ENCODE assay signal across 7 cellular contexts in the genomic region with DNA sequence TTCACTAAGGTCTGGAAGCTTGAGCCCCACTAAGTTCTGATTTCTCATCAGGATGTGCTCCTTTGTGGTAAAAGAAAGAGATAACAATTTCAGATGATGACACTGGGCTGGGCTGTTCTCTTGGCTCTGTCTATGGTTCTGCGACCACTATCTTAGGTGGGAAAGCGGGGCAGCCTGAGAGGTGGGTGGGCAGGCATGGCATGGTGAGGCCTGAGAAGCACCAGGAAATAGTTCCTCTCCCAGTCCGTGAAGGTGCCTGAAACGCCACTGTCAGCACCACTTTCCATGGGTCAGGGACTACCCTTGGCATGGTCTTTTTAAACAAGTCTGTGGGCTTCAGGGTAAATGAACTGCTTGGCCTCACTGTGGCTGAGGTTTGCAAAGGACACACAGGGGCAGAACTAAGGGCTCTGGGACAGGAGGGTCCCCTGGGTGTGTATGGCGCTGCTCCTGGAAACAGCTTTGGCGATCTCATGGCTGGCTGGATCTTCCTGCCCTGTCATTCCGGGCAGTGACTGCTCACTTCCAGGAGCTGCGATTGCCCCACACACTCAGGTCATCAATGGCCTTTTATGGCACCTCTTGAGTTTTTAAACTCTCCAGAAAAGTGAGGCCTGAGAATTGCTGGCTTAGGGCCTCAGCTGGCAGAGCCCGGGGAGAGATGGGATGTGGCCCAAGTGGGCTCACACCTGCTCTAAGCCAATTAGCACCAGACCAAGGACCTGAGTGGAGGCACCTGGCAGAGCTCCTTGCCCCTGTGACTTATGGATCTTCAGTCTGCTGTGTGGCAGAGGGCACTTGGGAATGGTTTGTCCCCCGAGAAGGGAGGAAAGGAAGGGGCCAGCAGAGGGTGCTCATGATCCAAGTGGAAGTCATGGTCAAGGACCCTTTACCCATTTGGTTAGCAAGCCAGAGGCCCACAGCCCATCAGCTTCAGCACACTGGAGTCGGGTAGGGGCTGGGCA. TPM values are rescaled to one million over a fixed set of nuclear protein-coding genes. Genes with fewer than 3 reads are reported as not detected.
A peak's percentile ranks its signal among the peaks of the same experiment; 100 is the strongest.
DNase-seq lines count a peak whose midpoint lies in the region; ATAC-seq and TF ChIP-seq lines count a peak whose summit lies in the region.

No MANE protein-coding gene starts in this region.

- H3K4me3 ChIP-seq in DOHH2 (ENCODE audit: low read length): no peak overlapping the region
- H3K4me3 ChIP-seq in Karpas-422 (ENCODE audit: low read length): no peak overlapping the region

- no peak overlapping the region for H3K4me3 Mint-ChIP-seq in activated CD8-positive, alpha-beta memory T cell treated with anti-CD3 and anti-CD28 coated beads, Interleukin-2, amount 10 ng/mL, durations not matched to agents 7 days and 5 days

- no peaks in the 10 kb centered on the region for H4K20me1 ChIP-seq in DOHH2 (ENCODE audit: control insufficient read depth, insufficient read depth, low read depth, low read length)
- H4K20me1 ChIP-seq in Karpas-422 (ENCODE audit: insufficient read depth, low read depth, low read length): no peaks in the 10 kb centered on the region

- no peaks in the 10 kb centered on the region for H3K36me3 Mint-ChIP-seq in activated CD8-positive, alpha-beta memory T cell treated with anti-CD3 and anti-CD28 coated beads, Interleukin-2, amount 10 ng/mL, durations not matched to agents 7 days and 5 days

- H3K9ac ChIP-seq in Karpas-422 (ENCODE audit: low read length): no peak overlapping the region

- no peaks in the 10 kb centered on the region for H3K27me3 Mint-ChIP-seq in activated CD8-positive, alpha-beta memory T cell treated with anti-CD3 and anti-CD28 coated beads, Interleukin-2, amount 10 ng/mL, durations not matched to agents 7 days and 5 days

- H3F3A ChIP-seq in DOHH2 (ENCODE audit: control insufficient read depth, insufficient read depth): no peaks in the 10 kb centered on the region

- H3K4me1 ChIP-seq in DOHH2 (ENCODE audit: control insufficient read depth, low read length) (peaks cover 18% of the 10 kb centered on the region), Karpas-422 (ENCODE audit: low read length) (no peaks in the 10 kb centered on the region)

- no peak for ATAC-seq in activated CD8-positive, alpha-beta memory T cell treated with anti-CD3 and anti-CD28 coated beads, Interleukin-2, amount 10 ng/mL, durations not matched to agents 7 days and 5 days

- H3K9me3 ChIP-seq in DOHH2 (ENCODE audit: control insufficient read depth, insufficient read depth, low read length) (no peaks in the 10 kb centered on the region), Karpas-422 (ENCODE audit: low read length) (no peaks in the 10 kb centered on the region)

- H3K4me1 Mint-ChIP-seq in activated CD8-positive, alpha-beta memory T cell treated with anti-CD3 and anti-CD28 coated beads, Interleukin-2, amount 10 ng/mL, durations not matched to agents 7 days and 5 days: peaks cover 11% of the 10 kb centered on the region

- H3K36me3 ChIP-seq in DOHH2 (ENCODE audit: control insufficient read depth, low read length) (no peaks in the 10 kb centered on the region), Karpas-422 (ENCODE audit: insufficient read depth, low read length) (no peaks in the 10 kb centered on the region)

- no peaks in the 10 kb centered on the region for H3K9me3 Mint-ChIP-seq in activated CD8-positive, alpha-beta memory T cell treated with anti-CD3 and anti-CD28 coated beads, Interleukin-2, amount 10 ng/mL, durations not matched to agents 7 days and 5 days (ENCODE audit: low read depth)

- no peaks in the 10 kb centered on the region for H3K27me3 ChIP-seq in DOHH2 (ENCODE audit: control insufficient read depth, low read length)
- no peaks in the 10 kb centered on the region for H3K27me3 ChIP-seq in Karpas-422 (ENCODE audit: low read length)

- CTCF ChIA-PET in activated CD8-positive, alpha-beta memory T cell treated with anti-CD3 and anti-CD28 coated beads, Interleukin-2, amount 10 ng/mL, durations not matched to agents 7 days and 5 days (lab: Charles Lee): interaction anchor here (0.9 to 2.4 kb wide), 4 partner anchors 10 to 78 kb away, joined by 3 to 7 read pairs (median 3); no protein-coding TSS in a partner anchor

- no peak overlapping the region; the same call in 1 of the 2 replicates for H2AFZ ChIP-seq in Karpas-422 (ENCODE audit: low read length)

- TF ChIP-seq CTCF in DOHH2 (IDR thresholded peaks at IDR 0.05; ENCODE audit: low read depth, low read length, poor library complexity, severe bottlenecking): peak; percentile 50

- DNase-seq in Karpas-422 (peak; percentile 47), iPS DF 4.7 (ENCODE audit: extremely low read depth, low spot score) (peak; percentile 51), NCI-H1048 (lab: John Stamatoyannopoulos, UW) (no peak), NCI-H1436 (lab: John Stamatoyannopoulos, UW) (no peak)
- DNase-seq in activated CD8-positive, alpha-beta memory T cell treated with anti-CD3 and anti-CD28 coated beads, Interleukin-2, amount 10 ng/mL, durations not matched to agents 7 days and 5 days: peak; percentile 39

- no peak overlapping the region for H3K27ac ChIP-seq in DOHH2 (ENCODE audit: low read depth, low read length)
- no peak overlapping the region for H3K27ac ChIP-seq in Karpas-422 (ENCODE audit: low read length)
- peak overlapping the region; percentile 33 for H3K27ac ChIP-seq in temporal lobe (ENCODE audit: low read depth, low read length)

- H3K9me2 ChIP-seq in DOHH2 (replicated peaks; ENCODE audit: control insufficient read depth, low read length): no peaks in the 10 kb centered on the region
- no peaks in the 10 kb centered on the region for H3K9me2 ChIP-seq in Karpas-422 (replicated peaks; ENCODE audit: insufficient read depth, low read length)

- H3K79me2 ChIP-seq in DOHH2 (ENCODE audit: control insufficient read depth, low read length) (no peaks in the 10 kb centered on the region), Karpas-422 (ENCODE audit: low read length) (no peaks in the 10 kb centered on the region)

- H3K27ac Mint-ChIP-seq in activated CD8-positive, alpha-beta memory T cell treated with anti-CD3 and anti-CD28 coated beads, Interleukin-2, amount 10 ng/mL, durations not matched to agents 7 days and 5 days: peak overlapping the region; percentile 55

- H3K4me2 ChIP-seq in DOHH2 (ENCODE audit: low read length) (peak overlapping the region; percentile 11), Karpas-422 (ENCODE audit: low read depth, low read length, poor library complexity, severe bottlenecking) (no peak overlapping the region)

RNA-seq across cellular contexts. Expression of gene LYVE1, which starts 55.6 kb away (rescaled TPM):
- not detected in 2 replicates for total RNA-seq in Karpas-422 (2014; rRNA removed; shearing (Covaris generic); ENCODE audit: low replicate concordance)
- not detected for total RNA-seq in activated CD8-positive, alpha-beta memory T cell treated with anti-CD3 and anti-CD28 coated beads, Interleukin-2, amount 10 ng/mL, durations not matched to agents 7 days and 5 days
- 4.9 TPM for total RNA-seq in temporal lobe

Comparison
In these comparisons a context has a peak if more than half of its experiments do, and no peak if none do; other contexts are left out.
1. DNase-seq: peak in Karpas-422 (single experiment), activated CD8-positive, alpha-beta memory T cell treated with anti-CD3 and anti-CD28 coated beads, Interleukin-2, amount 10 ng/mL, durations not matched to agents 7 days and 5 days (single experiment) and iPS DF 4.7 (single experiment); none in NCI-H1048 (single experiment) and NCI-H1436 (single experiment).